13 cellular contexts compared by ENCODE assay signal in genomic region chr21:36860736-36861594, GRCh38.
DNase-seq lines count a peak whose midpoint lies in the region; ATAC-seq and TF ChIP-seq lines count a peak whose summit lies in the region.
"Had no signal": no experiment of that assay in that cellular context is flagged by ENCODE, and none has a peak within 500 bp of the region (broad histone marks: within the 10 kb centered on the region; RNA-seq: fewer than 3 reads in every experiment).

No MANE protein-coding gene starts in this region.

- DNase-seq in HPDE6-E6E7 (ENCODE audit: extremely low spot score): peak; percentile 43
- peak; percentile 83 for DNase-seq in amniotic epithelial cell (ENCODE audit: low read depth)
- DNase-seq in kidney tubule cell (ENCODE audit: low spot score): peak; percentile 88
- no peak for DNase-seq in mesothelial cell of epicardium (ENCODE audit: low spot score in 2 of 2, unreplicated experiment in 2 of 2)
- no peak for DNase-seq in T-helper 9 cell
- no peak for DNase-seq in GM23338 (ENCODE audit: low spot score)
- no peak for DNase-seq in stimulated activated CD4-positive, alpha-beta T cell treated with anti-CD3 and anti-CD28 coated beads, Interleukin-2, amount 100 ng/mL, for 24 hours
- DNase-seq: activated CD4-positive, alpha-beta T cell treated with anti-CD3 and anti-CD28 coated beads for 1 hour had no signal

- no peaks in the 10 kb centered on the region for H3K36me3 ChIP-seq in GM23338 (ENCODE audit: insufficient read depth)
- H3K36me3 ChIP-seq: gastroesophageal sphincter had no signal

- no peak overlapping the region for H2AFZ ChIP-seq in GM23338

- H3K27me3 ChIP-seq in GM23338 (ENCODE audit: insufficient read depth): no peaks in the 10 kb centered on the region
- H3K27me3 ChIP-seq: gastroesophageal sphincter had no signal

- H3K27me3 Mint-ChIP-seq in mesothelial cell of epicardium (ENCODE audit: low read depth) (no peaks in the 10 kb centered on the region), GM23338 (ENCODE audit: insufficient read depth, low read depth, poor library complexity) (peaks cover 2% of the 10 kb centered on the region)
- H3K27me3 Mint-ChIP-seq: activated naive CD8-positive, alpha-beta T cell had no signal

- no peaks in the 10 kb centered on the region for H4K20me1 ChIP-seq in GM23338 (replicated peaks; ENCODE audit: insufficient read depth)

- 0 out of 2 replicates have a peak overlapping the region, but pooled peaks have one; percentile 12 for H3K27ac ChIP-seq in 22Rv1
- no peak overlapping the region for H3K27ac ChIP-seq in GM23338 (ENCODE audit: low read depth)

- H3K9me3 Mint-ChIP-seq in mesothelial cell of epicardium (no peaks in the 10 kb centered on the region), GM23338 (no peaks in the 10 kb centered on the region)
- H3K9me3 Mint-ChIP-seq: CD8-positive, alpha-beta T cell; nephron progenitor cell had no signal

- no peaks in the 10 kb centered on the region for H3F3A ChIP-seq in GM23338 (replicated peaks; ENCODE audit: low read depth)

- peaks cover 3% of the 10 kb centered on the region; the same call in 1 of the 2 replicates for H3K9me2 ChIP-seq in GM23338 (ENCODE audit: insufficient read depth)

- peaks cover 4% of the 10 kb centered on the region; the same call in 1 of the 2 replicates for H3K4me1 ChIP-seq in GM23338 (ENCODE audit: insufficient read depth)

- H3K4me2 ChIP-seq in GM23338: no peak overlapping the region

- no peak overlapping the region for H3K4me3 ChIP-seq in GM23338
- H3K4me3 ChIP-seq: gastroesophageal sphincter had no signal

- no peaks in the 10 kb centered on the region for H3K79me2 ChIP-seq in GM23338 (replicated peaks; ENCODE audit: insufficient read depth)

- H3K27ac Mint-ChIP-seq in mesothelial cell of epicardium: no peak overlapping the region
- H3K27ac Mint-ChIP-seq in GM23338: no peak overlapping the region
- H3K27ac Mint-ChIP-seq: activated naive CD8-positive, alpha-beta T cell; CD8-positive, alpha-beta T cell; nephron progenitor cell had no signal

- H3K36me3 Mint-ChIP-seq in mesothelial cell of epicardium: peaks cover 2% of the 10 kb centered on the region
- H3K36me3 Mint-ChIP-seq in GM23338 (ENCODE audit: low read depth): no peaks in the 10 kb centered on the region

- no peak for ATAC-seq in GM23338
- ATAC-seq: CD8-positive, alpha-beta T cell had no signal

- H3K4me1 Mint-ChIP-seq in mesothelial cell of epicardium: peaks cover 6% of the 10 kb centered on the region
- H3K4me1 Mint-ChIP-seq in GM23338: peaks cover 14% of the 10 kb centered on the region

- no peak overlapping the region for H3K4me3 Mint-ChIP-seq in mesothelial cell of epicardium
- H3K4me3 Mint-ChIP-seq in GM23338: no peak overlapping the region
- H3K4me3 Mint-ChIP-seq: activated naive CD8-positive, alpha-beta T cell; CD8-positive, alpha-beta T cell; nephron progenitor cell had no signal

- TF ChIP-seq CTCF in 22Rv1 (IDR thresholded peaks at IDR 0.05): no peak
- TF ChIP-seq CTCF in mesothelial cell of epicardium (IDR thresholded peaks at IDR 0.05; ENCODE audit: unreplicated experiment): no peak
- no peak for TF ChIP-seq CTCF in GM23338 (conservative IDR thresholded peaks at IDR 0.05; ENCODE audit: low read depth in 2 of 2)

TF ChIP-seq in GM23338, 12 proteins besides CTCF, POLR2A, EP300 and RAD21:
- TF ChIP-seq NANOG (IDR thresholded peaks at IDR 0.05; ENCODE audit: borderline replicate concordance): no peak
- no peak for TF ChIP-seq ZNF114 (CRISPR knock-in tag; IDR thresholded peaks at IDR 0.05)
- no peak for TF ChIP-seq POLR2AphosphoS5 (IDR thresholded peaks at IDR 0.05; ENCODE audit: low read depth)
- TF ChIP-seq CREB1 (CRISPR knock-in tag; IDR thresholded peaks at IDR 0.05; ENCODE audit: low read depth): no peak
- TF ChIP-seq EZH2phosphoT487 (IDR thresholded peaks at IDR 0.05; ENCODE audit: unreplicated experiment): no peak
- no peak for TF ChIP-seq EZH2 (IDR thresholded peaks at IDR 0.05; ENCODE audit: low read depth, unreplicated experiment)
- TF ChIP-seq ETS1 (IDR thresholded peaks at IDR 0.05): no peak
TF ChIP-seq in GM23338: peak in this region for 0.

Comparison
In these comparisons a context has a peak if more than half of its experiments do, and no peak if none do; other contexts are left out.
1. DNase-seq: peak in HPDE6-E6E7 (single experiment), amniotic epithelial cell (single experiment) and kidney tubule cell (single experiment); none in mesothelial cell of epicardium (0 of 2), T-helper 9 cell (single experiment), GM23338 (single experiment) and stimulated activated CD4-positive, alpha-beta T cell treated with anti-CD3 and anti-CD28 coated beads, Interleukin-2, amount 100 ng/mL, for 24 hours (0 of 2).